In genomic region chr2:177252808-177253531, GRCh38 we compare ENCODE assay signal across 1 cellular context.
A peak's percentile ranks its signal among the peaks of the same experiment; 100 is the strongest.
TF ChIP-seq lines count a peak whose summit lies in the region.

No MANE protein-coding gene starts in this region.

TF ChIP-seq in HepG2, 621 proteins besides CTCF, POLR2A, EP300 and RAD21:
- TF ChIP-seq SSRP1 (CRISPR knock-in tag; IDR thresholded peaks at IDR 0.05): peak; percentile 21; the same call in 1 of the 2 replicates
- peak; percentile 93 for TF ChIP-seq RBM22 (optimal IDR thresholded peaks at IDR 0.05; ENCODE audit: low read length)
- TF ChIP-seq ZNF598 (CRISPR knock-in tag; IDR thresholded peaks at IDR 0.05; ENCODE audit: borderline replicate concordance): no peak
- 0 out of 2 replicates have a peak, but pooled peaks have one; percentile 68 for TF ChIP-seq ZNF354B (CRISPR knock-in tag; IDR thresholded peaks at IDR 0.05)
- TF ChIP-seq, protein P1, sequence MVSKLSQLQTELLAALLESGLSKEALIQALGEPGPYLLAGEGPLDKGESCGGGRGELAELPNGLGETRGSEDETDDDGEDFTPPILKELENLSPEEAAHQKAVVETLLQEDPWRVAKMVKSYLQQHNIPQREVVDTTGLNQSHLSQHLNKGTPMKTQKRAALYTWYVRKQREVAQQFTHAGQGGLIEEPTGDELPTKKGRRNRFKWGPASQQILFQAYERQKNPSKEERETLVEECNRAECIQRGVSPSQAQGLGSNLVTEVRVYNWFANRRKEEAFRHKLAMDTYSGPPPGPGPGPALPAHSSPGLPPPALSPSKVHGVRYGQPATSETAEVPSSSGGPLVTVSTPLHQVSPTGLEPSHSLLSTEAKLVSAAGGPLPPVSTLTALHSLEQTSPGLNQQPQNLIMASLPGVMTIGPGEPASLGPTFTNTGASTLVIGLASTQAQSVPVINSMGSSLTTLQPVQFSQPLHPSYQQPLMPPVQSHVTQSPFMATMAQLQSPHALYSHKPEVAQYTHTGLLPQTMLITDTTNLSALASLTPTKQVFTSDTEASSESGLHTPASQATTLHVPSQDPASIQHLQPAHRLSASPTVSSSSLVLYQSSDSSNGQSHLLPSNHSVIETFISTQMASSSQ (IDR thresholded peaks at IDR 0.05; ENCODE audit: low read depth): no peak
- TF ChIP-seq, protein P1 (CRISPR knock-in tag; IDR thresholded peaks at IDR 0.05; ENCODE audit: borderline replicate concordance): peak; percentile 18; the same call in 1 of the 2 replicates
- 0 out of 2 replicates have a peak, but pooled peaks have one; percentile 1 for TF ChIP-seq IKZF5 (CRISPR knock-in tag; IDR thresholded peaks at IDR 0.05)
- TF ChIP-seq FOXA1 (IDR thresholded peaks at IDR 0.05): no peak
- TF ChIP-seq FOXA1 (CRISPR knock-in tag; IDR thresholded peaks at IDR 0.05): no peak
- TF ChIP-seq MXI1 (IDR thresholded peaks at IDR 0.05; ENCODE audit: borderline replicate concordance, low read depth, low read length): no peak
- TF ChIP-seq, protein P2, sequence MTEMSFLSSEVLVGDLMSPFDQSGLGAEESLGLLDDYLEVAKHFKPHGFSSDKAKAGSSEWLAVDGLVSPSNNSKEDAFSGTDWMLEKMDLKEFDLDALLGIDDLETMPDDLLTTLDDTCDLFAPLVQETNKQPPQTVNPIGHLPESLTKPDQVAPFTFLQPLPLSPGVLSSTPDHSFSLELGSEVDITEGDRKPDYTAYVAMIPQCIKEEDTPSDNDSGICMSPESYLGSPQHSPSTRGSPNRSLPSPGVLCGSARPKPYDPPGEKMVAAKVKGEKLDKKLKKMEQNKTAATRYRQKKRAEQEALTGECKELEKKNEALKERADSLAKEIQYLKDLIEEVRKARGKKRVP (CRISPR knock-in tag; IDR thresholded peaks at IDR 0.05): 0 out of 4 replicates have a peak, but pooled peaks of 1 of the 2 experiments have one; percentile 46
- TF ChIP-seq ARID2 (CRISPR knock-in tag; IDR thresholded peaks at IDR 0.05; ENCODE audit: borderline replicate concordance): 0 out of 2 replicates have a peak, but pooled peaks have one; percentile 40
- TF ChIP-seq CEBPB (IDR thresholded peaks at IDR 0.05; ENCODE audit: borderline replicate concordance, low read depth, low read length): peak; percentile 78
- TF ChIP-seq, protein P3, sequence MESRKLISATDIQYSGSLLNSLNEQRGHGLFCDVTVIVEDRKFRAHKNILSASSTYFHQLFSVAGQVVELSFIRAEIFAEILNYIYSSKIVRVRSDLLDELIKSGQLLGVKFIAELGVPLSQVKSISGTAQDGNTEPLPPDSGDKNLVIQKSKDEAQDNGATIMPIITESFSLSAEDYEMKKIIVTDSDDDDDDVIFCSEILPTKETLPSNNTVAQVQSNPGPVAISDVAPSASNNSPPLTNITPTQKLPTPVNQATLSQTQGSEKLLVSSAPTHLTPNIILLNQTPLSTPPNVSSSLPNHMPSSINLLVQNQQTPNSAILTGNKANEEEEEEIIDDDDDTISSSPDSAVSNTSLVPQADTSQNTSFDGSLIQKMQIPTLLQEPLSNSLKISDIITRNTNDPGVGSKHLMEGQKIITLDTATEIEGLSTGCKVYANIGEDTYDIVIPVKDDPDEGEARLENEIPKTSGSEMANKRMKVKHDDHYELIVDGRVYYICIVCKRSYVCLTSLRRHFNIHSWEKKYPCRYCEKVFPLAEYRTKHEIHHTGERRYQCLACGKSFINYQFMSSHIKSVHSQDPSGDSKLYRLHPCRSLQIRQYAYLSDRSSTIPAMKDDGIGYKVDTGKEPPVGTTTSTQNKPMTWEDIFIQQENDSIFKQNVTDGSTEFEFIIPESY (CRISPR knock-in tag; IDR thresholded peaks at IDR 0.05): peak; percentile 92
- no peak for TF ChIP-seq RXRA (CRISPR knock-in tag; IDR thresholded peaks at IDR 0.05)
- TF ChIP-seq, protein P4, sequence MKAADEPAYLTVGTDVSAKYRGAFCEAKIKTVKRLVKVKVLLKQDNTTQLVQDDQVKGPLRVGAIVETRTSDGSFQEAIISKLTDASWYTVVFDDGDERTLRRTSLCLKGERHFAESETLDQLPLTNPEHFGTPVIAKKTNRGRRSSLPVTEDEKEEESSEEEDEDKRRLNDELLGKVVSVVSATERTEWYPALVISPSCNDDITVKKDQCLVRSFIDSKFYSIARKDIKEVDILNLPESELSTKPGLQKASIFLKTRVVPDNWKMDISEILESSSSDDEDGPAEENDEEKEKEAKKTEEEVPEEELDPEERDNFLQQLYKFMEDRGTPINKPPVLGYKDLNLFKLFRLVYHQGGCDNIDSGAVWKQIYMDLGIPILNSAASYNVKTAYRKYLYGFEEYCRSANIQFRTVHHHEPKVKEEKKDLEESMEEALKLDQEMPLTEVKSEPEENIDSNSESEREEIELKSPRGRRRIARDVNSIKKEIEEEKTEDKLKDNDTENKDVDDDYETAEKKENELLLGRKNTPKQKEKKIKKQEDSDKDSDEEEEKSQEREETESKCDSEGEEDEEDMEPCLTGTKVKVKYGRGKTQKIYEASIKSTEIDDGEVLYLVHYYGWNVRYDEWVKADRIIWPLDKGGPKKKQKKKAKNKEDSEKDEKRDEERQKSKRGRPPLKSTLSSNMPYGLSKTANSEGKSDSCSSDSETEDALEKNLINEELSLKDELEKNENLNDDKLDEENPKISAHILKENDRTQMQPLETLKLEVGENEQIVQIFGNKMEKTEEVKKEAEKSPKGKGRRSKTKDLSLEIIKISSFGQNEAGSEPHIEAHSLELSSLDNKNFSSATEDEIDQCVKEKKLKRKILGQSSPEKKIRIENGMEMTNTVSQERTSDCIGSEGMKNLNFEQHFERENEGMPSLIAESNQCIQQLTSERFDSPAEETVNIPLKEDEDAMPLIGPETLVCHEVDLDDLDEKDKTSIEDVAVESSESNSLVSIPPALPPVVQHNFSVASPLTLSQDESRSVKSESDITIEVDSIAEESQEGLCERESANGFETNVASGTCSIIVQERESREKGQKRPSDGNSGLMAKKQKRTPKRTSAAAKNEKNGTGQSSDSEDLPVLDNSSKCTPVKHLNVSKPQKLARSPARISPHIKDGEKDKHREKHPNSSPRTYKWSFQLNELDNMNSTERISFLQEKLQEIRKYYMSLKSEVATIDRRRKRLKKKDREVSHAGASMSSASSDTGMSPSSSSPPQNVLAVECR (CRISPR knock-in tag; IDR thresholded peaks at IDR 0.05; ENCODE audit: borderline replicate concordance): 0 out of 2 replicates have a peak, but pooled peaks have one; percentile 21
- peak; percentile 50; the same call in 1 of the 2 replicates for TF ChIP-seq ZNF644 (CRISPR knock-in tag; IDR thresholded peaks at IDR 0.05; ENCODE audit: low read depth)
- TF ChIP-seq TMF1 (CRISPR knock-in tag; IDR thresholded peaks at IDR 0.05; ENCODE audit: low read depth): 0 out of 2 replicates have a peak, but pooled peaks have one; percentile 26
- TF ChIP-seq ZNF782 (CRISPR knock-in tag; IDR thresholded peaks at IDR 0.05; ENCODE audit: borderline replicate concordance): no peak
- TF ChIP-seq, protein P5, sequence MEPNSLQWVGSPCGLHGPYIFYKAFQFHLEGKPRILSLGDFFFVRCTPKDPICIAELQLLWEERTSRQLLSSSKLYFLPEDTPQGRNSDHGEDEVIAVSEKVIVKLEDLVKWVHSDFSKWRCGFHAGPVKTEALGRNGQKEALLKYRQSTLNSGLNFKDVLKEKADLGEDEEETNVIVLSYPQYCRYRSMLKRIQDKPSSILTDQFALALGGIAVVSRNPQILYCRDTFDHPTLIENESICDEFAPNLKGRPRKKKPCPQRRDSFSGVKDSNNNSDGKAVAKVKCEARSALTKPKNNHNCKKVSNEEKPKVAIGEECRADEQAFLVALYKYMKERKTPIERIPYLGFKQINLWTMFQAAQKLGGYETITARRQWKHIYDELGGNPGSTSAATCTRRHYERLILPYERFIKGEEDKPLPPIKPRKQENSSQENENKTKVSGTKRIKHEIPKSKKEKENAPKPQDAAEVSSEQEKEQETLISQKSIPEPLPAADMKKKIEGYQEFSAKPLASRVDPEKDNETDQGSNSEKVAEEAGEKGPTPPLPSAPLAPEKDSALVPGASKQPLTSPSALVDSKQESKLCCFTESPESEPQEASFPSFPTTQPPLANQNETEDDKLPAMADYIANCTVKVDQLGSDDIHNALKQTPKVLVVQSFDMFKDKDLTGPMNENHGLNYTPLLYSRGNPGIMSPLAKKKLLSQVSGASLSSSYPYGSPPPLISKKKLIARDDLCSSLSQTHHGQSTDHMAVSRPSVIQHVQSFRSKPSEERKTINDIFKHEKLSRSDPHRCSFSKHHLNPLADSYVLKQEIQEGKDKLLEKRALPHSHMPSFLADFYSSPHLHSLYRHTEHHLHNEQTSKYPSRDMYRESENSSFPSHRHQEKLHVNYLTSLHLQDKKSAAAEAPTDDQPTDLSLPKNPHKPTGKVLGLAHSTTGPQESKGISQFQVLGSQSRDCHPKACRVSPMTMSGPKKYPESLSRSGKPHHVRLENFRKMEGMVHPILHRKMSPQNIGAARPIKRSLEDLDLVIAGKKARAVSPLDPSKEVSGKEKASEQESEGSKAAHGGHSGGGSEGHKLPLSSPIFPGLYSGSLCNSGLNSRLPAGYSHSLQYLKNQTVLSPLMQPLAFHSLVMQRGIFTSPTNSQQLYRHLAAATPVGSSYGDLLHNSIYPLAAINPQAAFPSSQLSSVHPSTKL (CRISPR knock-in tag; IDR thresholded peaks at IDR 0.05): 0 out of 2 replicates have a peak, but pooled peaks have one; percentile 12
- peak; percentile 7; the same call in 1 of the 2 replicates for TF ChIP-seq SAP130 (CRISPR knock-in tag; IDR thresholded peaks at IDR 0.05; ENCODE audit: low read depth)
- TF ChIP-seq CEBPG (CRISPR knock-in tag; IDR thresholded peaks at IDR 0.05): peak; percentile 65
- no peak for TF ChIP-seq FOXP1 (IDR thresholded peaks at IDR 0.05)
- TF ChIP-seq FOXP1 (CRISPR knock-in tag; IDR thresholded peaks at IDR 0.05): no peak
